In genomic region chr7:30038182-30038980, GRCh38 we compare ENCODE assay signal across 19 cellular contexts. TPM values are rescaled to one million over a fixed set of nuclear protein-coding genes. Genes with fewer than 3 reads are reported as not detected.
DNase-seq lines count a peak whose midpoint lies in the region; ATAC-seq, FAIRE-seq and TF ChIP-seq lines count a peak whose summit lies in the region.
"Had no signal": no experiment of that assay in that cellular context is flagged by ENCODE, and none has a peak within 500 bp of the region (broad histone marks: within the 10 kb centered on the region; RNA-seq: fewer than 3 reads in every experiment).

No MANE protein-coding gene starts in this region.

- no peak overlapping the region for H3K4me3 ChIP-seq in BJ (ENCODE audit: low read depth, low read length)
- no peak overlapping the region for H3K4me3 ChIP-seq in foreskin fibroblast (ENCODE audit: low read depth in 1 of 2, low read length in 2 of 2)
- H3K4me3 ChIP-seq: neural progenitor cell, SJCRH30 had no signal

- peak; percentile 67 for DNase-seq in BJ (ENCODE audit: low read depth)
- peak; percentile 21 to 61 for DNase-seq in foreskin fibroblast
- no peak for DNase-seq in sciatic nerve (ENCODE audit: low spot score)
- no peak for DNase-seq in frontal cortex (ENCODE audit: low spot score in 2 of 2)
- no peak for DNase-seq in activated gamma-delta T cell (lab: John Stamatoyannopoulos, UW)
- DNase-seq in amniotic stem cell (lab: John Stamatoyannopoulos, UW) = no peak
- DNase-seq: activated CD4-positive, alpha-beta memory T cell treated with anti-CD3 and anti-CD28 coated beads, Interleukin-2, amount 10 ng/mL, durations not matched to agents 7 days and 5 days; activated naive CD4-positive, alpha-beta T cell treated with anti-CD3 and anti-CD28 coated beads, Interleukin-2, amount 10 ng/mL, durations not matched to agents 7 days and 5 days; activated T-cell treated with anti-CD3 and anti-CD28 coated beads, Interleukin-2, amount 50 U/mL, for 4 hours; effector memory CD4-positive, alpha-beta T cell; EL; foreskin keratinocyte; KG1; NCI-H1105 treated with DMSO at 0.1 percent for 48 hours; SJCRH30 had no signal

- CTCF ChIA-PET in BJ (lab: Yijun Ruan, JAX) = interaction anchor here (0.6 to 1.0 kb wide), 3 partner anchors 9 to 16 kb away, joined by 3 to 4 read pairs (median 3); no protein-coding TSS in a partner anchor

- peak; percentile 81 for ATAC-seq in SK-N-SH treated with all-trans-retinoic acid at 6 μM for 48 hours
- peak; percentile 94 for ATAC-seq in sciatic nerve
- ATAC-seq in HG02973 (IDR thresholded peaks at IDR 0.05; ENCODE audit: unreplicated experiment) = no peak
- ATAC-seq: activated T-cell treated with anti-CD3 and anti-CD28 coated beads, Interleukin-2, amount 50 U/mL, for 4 hours; foreskin keratinocyte had no signal

- TF ChIP-seq CTCF in BJ (IDR thresholded peaks at IDR 0.05; ENCODE audit: insufficient read depth, low read depth, low read length) = no peak
- no peak for TF ChIP-seq CTCF in foreskin fibroblast (IDR thresholded peaks at IDR 0.05; ENCODE audit: low read depth, low read length)

- no peak for FAIRE-seq in frontal cortex (lab: Jason Lieb, UNC)
- FAIRE-seq: astrocyte had no signal

- no peaks in the 10 kb centered on the region for H3K36me3 ChIP-seq in BJ (ENCODE audit: control insufficient read depth, insufficient read depth, low read length)
- H3K36me3 ChIP-seq: SJCRH30 had no signal

- intact Hi-C loops in sciatic nerve (cut with DNase I) = no loop called here

- H3K27me3 ChIP-seq in BJ (ENCODE audit: control insufficient read depth, insufficient read depth, low read length) = no peaks in the 10 kb centered on the region
- H3K27me3 ChIP-seq: foreskin keratinocyte, neural progenitor cell, SJCRH30 had no signal

- POLR2A ChIA-PET in BJ (lab: Charles Lee) = no interaction called here

TF ChIP-seq in SK-N-SH treated with all-trans-retinoic acid at 6 μM for 48 hours, 23 proteins besides CTCF, POLR2A, EP300 and RAD21:
- no peak for TF ChIP-seq ESRRG (CRISPR knock-in tag; IDR thresholded peaks at IDR 0.05)
- no peak for TF ChIP-seq ZNF70 (CRISPR knock-in tag; IDR thresholded peaks at IDR 0.05)
- no peak for TF ChIP-seq PPARA (CRISPR knock-in tag; IDR thresholded peaks at IDR 0.05; ENCODE audit: borderline replicate concordance)
- no peak for TF ChIP-seq CREB5 (CRISPR knock-in tag; IDR thresholded peaks at IDR 0.05; ENCODE audit: low read depth)
- no peak for TF ChIP-seq ZNF565 (CRISPR knock-in tag; conservative IDR thresholded peaks at IDR 0.05; ENCODE audit: low read depth)
- TF ChIP-seq BACH2 (CRISPR knock-in tag; IDR thresholded peaks at IDR 0.05; ENCODE audit: borderline replicate concordance) = no peak
- no peak for TF ChIP-seq TCF4 (CRISPR knock-in tag; IDR thresholded peaks at IDR 0.05; ENCODE audit: borderline replicate concordance)
- TF ChIP-seq CSDC2 (CRISPR knock-in tag; IDR thresholded peaks at IDR 0.05) = no peak

RNA-seq across cellular contexts. Expression of gene PLEKHA8, which starts 10.2 kb away (rescaled TPM):
- polyA plus RNA-seq in BJ (2011; rRNA removed) = 4.2 and 6.8 TPM in 2 replicates
- polyA minus RNA-seq in BJ (2011; rRNA and poly(A)+ RNA removed) = 6.1 and 6.9 TPM in 2 replicates
- total RNA-seq in sciatic nerve (16.9 TPM), frontal cortex (30.6 TPM)

RNA-seq across cellular contexts. Expression of gene FKBP14, which starts 11.9 kb away (rescaled TPM):
- 14.9 and 27.1 TPM in 2 replicates for polyA plus RNA-seq in BJ (2011; rRNA removed)
- 6.3 and 6.6 TPM in 2 replicates for polyA minus RNA-seq in BJ (2011; rRNA and poly(A)+ RNA removed)
- total RNA-seq in sciatic nerve (15.2 TPM), frontal cortex (7.3 TPM)

RNA-seq across cellular contexts. Expression of gene SCRN1, which starts 48.8 kb away (rescaled TPM):
- polyA plus RNA-seq in BJ (2011; rRNA removed) = 81.4 and 107 TPM in 2 replicates
- 68.8 and 91.8 TPM in 2 replicates for polyA minus RNA-seq in BJ (2011; rRNA and poly(A)+ RNA removed)
- 176 TPM for total RNA-seq in sciatic nerve
- total RNA-seq in frontal cortex = 88.5 TPM

Comparison
In these comparisons a context has a peak if more than half of its experiments do, and no peak if none do; other contexts are left out.
1. DNase-seq: peak in BJ (single experiment) and foreskin fibroblast (2 of 2); none in sciatic nerve (single experiment), frontal cortex (0 of 2), activated gamma-delta T cell (single experiment) and amniotic stem cell (single experiment).